ENCODE assay signal across 18 cellular contexts in genomic region chr1:3190256-3191041, GRCh38.
DNase-seq lines count a peak whose midpoint lies in the region; ATAC-seq, FAIRE-seq and TF ChIP-seq lines count a peak whose summit lies in the region.
"Had no signal": no experiment of that assay in that cellular context is flagged by ENCODE, and none has a peak within 500 bp of the region (broad histone marks: within the 10 kb centered on the region; RNA-seq: fewer than 3 reads in every experiment).

No MANE protein-coding gene starts in this region.

- 78 to 90% methylated on average over 18 to 29 of the region's 32 CpGs for WGBS in thyroid gland, 2 donors

- no peak overlapping the region for H3K9ac ChIP-seq in astrocyte (ENCODE audit: low read length)

- no peaks in the 10 kb centered on the region for H4K20me1 ChIP-seq in GM23338 (replicated peaks; ENCODE audit: insufficient read depth)
- H4K20me1 ChIP-seq in astrocyte (ENCODE audit: insufficient read depth, low read length): no peaks in the 10 kb centered on the region

- H3K36me3 ChIP-seq in GM23338 (ENCODE audit: insufficient read depth): no peaks in the 10 kb centered on the region
- H3K36me3 ChIP-seq in astrocyte (ENCODE audit: insufficient read depth, low read length): peaks cover 2% of the 10 kb centered on the region
- no peaks in the 10 kb centered on the region for H3K36me3 ChIP-seq in thyroid gland
- H3K36me3 ChIP-seq: HAP-1 had no signal

- TF ChIP-seq POLR2A in thyroid gland (IDR thresholded peaks at IDR 0.05): no peak

- H3K79me2 ChIP-seq in GM23338 (replicated peaks; ENCODE audit: insufficient read depth) (no peaks in the 10 kb centered on the region), astrocyte (ENCODE audit: insufficient read depth, low read length) (peaks cover 2% of the 10 kb centered on the region)

- H3K27ac ChIP-seq in GM23338 (ENCODE audit: low read depth) (no peak overlapping the region), astrocyte (ENCODE audit: low read depth, low read length) (peak overlapping the region; percentile 6), layer of hippocampus (ENCODE audit: low read depth, low read length) (peak overlapping the region; percentile 31), thyroid gland (peak overlapping the region in 2 of 3 donors; percentile 88 to 96)
- H3K27ac ChIP-seq: HL-60 had no signal

- no peaks in the 10 kb centered on the region for H3F3A ChIP-seq in GM23338 (replicated peaks; ENCODE audit: low read depth)

- H3K27ac Mint-ChIP-seq in GM23338 (peak overlapping the region; percentile 87), astrocyte (ENCODE audit: unreplicated experiment) (no peak overlapping the region)

- H3K9me3 Mint-ChIP-seq in GM23338 (peaks cover 4% of the 10 kb centered on the region; the same call in 2 of the 3 replicates), astrocyte (ENCODE audit: unreplicated experiment) (peaks cover 8% of the 10 kb centered on the region)

- DNase-seq in GM23338 (ENCODE audit: low spot score): no peak
- peak; percentile 50 for DNase-seq in astrocyte (ENCODE audit: low read depth)
- no peak for DNase-seq in thyroid gland
- DNase-seq in NCI-H1930 (lab: John Stamatoyannopoulos, UW): no peak
- no peak for DNase-seq in activated CD8-positive, alpha-beta memory T cell treated with anti-CD3 and anti-CD28 coated beads, Interleukin-2, amount 50 U/mL, for 4 hours
- no peak for DNase-seq in GM19238 (ENCODE audit: insufficient read length, low spot score)
- DNase-seq: C1 segment of cervical spinal cord, EL, NCI-H146, NCI-H2227 treated with DMSO at 0.1 percent for 48 hours, NCI-H526 treated with DMSO at 0.1 percent for 48 hours had no signal

- H3K36me3 Mint-ChIP-seq in GM23338 (ENCODE audit: low read depth): no peaks in the 10 kb centered on the region
- H3K36me3 Mint-ChIP-seq in astrocyte (ENCODE audit: low read depth, unreplicated experiment): peaks cover 3% of the 10 kb centered on the region

- H3K4me1 Mint-ChIP-seq in GM23338 (peaks cover 8% of the 10 kb centered on the region), astrocyte (ENCODE audit: low read depth, unreplicated experiment) (peaks cover 6% of the 10 kb centered on the region)

- H3K27me3 ChIP-seq in GM23338 (ENCODE audit: insufficient read depth): no peaks in the 10 kb centered on the region
- H3K27me3 ChIP-seq in astrocyte (ENCODE audit: insufficient read depth, low read length): no peaks in the 10 kb centered on the region
- no peaks in the 10 kb centered on the region for H3K27me3 ChIP-seq in layer of hippocampus (ENCODE audit: control insufficient read depth, insufficient read depth, low read length)
- no peaks in the 10 kb centered on the region for H3K27me3 ChIP-seq in thyroid gland

- no peak overlapping the region for H2AFZ ChIP-seq in GM23338
- H2AFZ ChIP-seq in astrocyte (ENCODE audit: low read depth, low read length): peak overlapping the region; percentile 10

- intact Hi-C loops in thyroid gland (cut with DNase I): no loop called here

- TF ChIP-seq CTCF in GM23338 (conservative IDR thresholded peaks at IDR 0.05; ENCODE audit: low read depth in 2 of 2) (no peak), astrocyte (IDR thresholded peaks at IDR 0.05; ENCODE audit: insufficient read depth, low read depth, low read length) (no peak), thyroid gland (IDR thresholded peaks at IDR 0.05) (no peak)

- peak; percentile 58 for ATAC-seq in GM23338
- no peak for ATAC-seq in HG02763 (IDR thresholded peaks at IDR 0.05; ENCODE audit: unreplicated experiment)
- ATAC-seq: K562, SK-N-SH treated with all-trans-retinoic acid at 6 μM for 48 hours had no signal

- H3K4me3 Mint-ChIP-seq in GM23338 (no peak overlapping the region), astrocyte (ENCODE audit: unreplicated experiment) (no peak overlapping the region)

- no peak for FAIRE-seq in astrocyte (lab: Jason Lieb, UNC)
- FAIRE-seq: A204.1, K562 had no signal

- no peak overlapping the region for H3K4me2 ChIP-seq in GM23338
- H3K4me2 ChIP-seq in astrocyte (ENCODE audit: low read length): peak overlapping the region; percentile 32

- H3K4me3 ChIP-seq in GM23338 (no peak overlapping the region), astrocyte (ENCODE audit: insufficient read depth, low read depth, low read length) (no peak overlapping the region), thyroid gland (replicated peaks in 1 of 3) (no peak overlapping the region)
- H3K4me3 ChIP-seq: HAP-1, K562 had no signal

- H3K9me2 ChIP-seq in GM23338 (ENCODE audit: insufficient read depth): no peaks in the 10 kb centered on the region

- peaks cover 9% of the 10 kb centered on the region for H3K9me3 ChIP-seq in astrocyte (ENCODE audit: insufficient read depth, low read depth, low read length)
- no peaks in the 10 kb centered on the region for H3K9me3 ChIP-seq in thyroid gland
- H3K9me3 ChIP-seq: HAP-1 had no signal

- H3K4me1 ChIP-seq in GM23338 (ENCODE audit: insufficient read depth) (no peaks in the 10 kb centered on the region), astrocyte (ENCODE audit: insufficient read depth, low read length) (peaks cover 21% of the 10 kb centered on the region), thyroid gland (peaks cover 23 to 39% of the 10 kb centered on the region in 2 donors)
- H3K4me1 ChIP-seq: HAP-1 had no signal

- peaks cover 9% of the 10 kb centered on the region for H3K27me3 Mint-ChIP-seq in GM23338 (ENCODE audit: insufficient read depth, low read depth, poor library complexity)
- no peaks in the 10 kb centered on the region for H3K27me3 Mint-ChIP-seq in astrocyte (ENCODE audit: low read depth, unreplicated experiment)

TF ChIP-seq in GM23338, 12 proteins besides CTCF, POLR2A, EP300 and RAD21 (continues in another document):
- no peak for TF ChIP-seq POLR2AphosphoS5 (IDR thresholded peaks at IDR 0.05; ENCODE audit: low read depth)
- TF ChIP-seq NANOG (IDR thresholded peaks at IDR 0.05; ENCODE audit: borderline replicate concordance): no peak
- TF ChIP-seq ZNF331 (CRISPR knock-in tag; IDR thresholded peaks at IDR 0.05; ENCODE audit: low read depth): no peak
- no peak for TF ChIP-seq CREB1 (CRISPR knock-in tag; IDR thresholded peaks at IDR 0.05; ENCODE audit: low read depth)
- no peak for TF ChIP-seq ETS1 (IDR thresholded peaks at IDR 0.05)
- no peak for TF ChIP-seq ZNF114 (CRISPR knock-in tag; IDR thresholded peaks at IDR 0.05)
- TF ChIP-seq STAT1 (IDR thresholded peaks at IDR 0.05; ENCODE audit: unreplicated experiment): no peak
- no peak for TF ChIP-seq JUNB (IDR thresholded peaks at IDR 0.05; ENCODE audit: unreplicated experiment)
- no peak for TF ChIP-seq EZH2phosphoT487 (IDR thresholded peaks at IDR 0.05; ENCODE audit: unreplicated experiment)
- no peak for TF ChIP-seq REST (IDR thresholded peaks at IDR 0.05; ENCODE audit: unreplicated experiment)
- TF ChIP-seq EZH2 (IDR thresholded peaks at IDR 0.05; ENCODE audit: low read depth, unreplicated experiment): no peak
